ENCODE assay signal across 12 cellular contexts in genomic region chr6:125717120-125717731, GRCh38. TPM values are rescaled to one million over a fixed set of nuclear protein-coding genes. Genes with fewer than 3 reads are reported as not detected.
DNase-seq lines count a peak whose midpoint lies in the region; ATAC-seq and TF ChIP-seq lines count a peak whose summit lies in the region.
"Had no signal": no experiment of that assay in that cellular context is flagged by ENCODE, and none has a peak within 500 bp of the region (broad histone marks: within the 10 kb centered on the region; RNA-seq: fewer than 3 reads in every experiment).

No MANE protein-coding gene starts in this region.

- DNase-seq in GM10266 (ENCODE audit: extremely low spot score) (peak; percentile 41), NAMALWA (ENCODE audit: low spot score) (peak; percentile 14), HFFc6 (no peak), DMS 273 treated with DMSO at 0.1 percent for 48 hours (lab: John Stamatoyannopoulos, UW) (no peak), cortex of kidney (lab: John Stamatoyannopoulos, UW) (no peak), DMS153 (lab: John Stamatoyannopoulos, UW) (no peak)
- DNase-seq: KBM-7, NCI-H524 treated with DMSO at 0.1 percent for 48 hours, T-cell had no signal

- no peaks in the 10 kb centered on the region for H3K36me3 Mint-ChIP-seq in HFFc6 (ENCODE audit: low read depth)
- H3K36me3 Mint-ChIP-seq: T-cell had no signal

- TF ChIP-seq CTCF in GM10266 (IDR thresholded peaks at IDR 0.05; ENCODE audit: control insufficient read depth, insufficient read depth, low read depth, missing control alignments) (no peak), HFFc6 (IDR thresholded peaks at IDR 0.05) (no peak)

- H3K9me3 Mint-ChIP-seq in HFFc6: no peaks in the 10 kb centered on the region
- H3K9me3 Mint-ChIP-seq: activated T-helper 1 cell treated with anti-CD3 and anti-CD28 coated beads, Interleukin-12 subunit alpha, Interleukin-12 subunit beta, Interleukin-2, Interleukin-4 antibody, amounts not matched to agents 30 ng/mL and 10 ng/mL and 1 ng/mL, durations not matched to agents 14 hours and 24 hours and 36 hours; T-cell had no signal

- ATAC-seq in GM19452 (IDR thresholded peaks at IDR 0.05; ENCODE audit: unreplicated experiment): peak; percentile 71
- ATAC-seq in HG02943 (IDR thresholded peaks at IDR 0.05; ENCODE audit: low read depth, unreplicated experiment): peak; percentile 63
- ATAC-seq: T-cell had no signal

- H3K27ac Mint-ChIP-seq in HFFc6: no peak overlapping the region
- H3K27ac Mint-ChIP-seq: activated T-helper 1 cell treated with anti-CD3 and anti-CD28 coated beads, Interleukin-12 subunit alpha, Interleukin-12 subunit beta, Interleukin-2, Interleukin-4 antibody, amounts not matched to agents 30 ng/mL and 10 ng/mL and 1 ng/mL, durations not matched to agents 14 hours and 24 hours and 36 hours; T-cell had no signal

- H3K4me3 Mint-ChIP-seq in HFFc6: no peak overlapping the region
- H3K4me3 Mint-ChIP-seq: activated T-helper 1 cell treated with anti-CD3 and anti-CD28 coated beads, Interleukin-12 subunit alpha, Interleukin-12 subunit beta, Interleukin-2, Interleukin-4 antibody, amounts not matched to agents 30 ng/mL and 10 ng/mL and 1 ng/mL, durations not matched to agents 14 hours and 24 hours and 36 hours; T-cell had no signal

- peaks cover 3% of the 10 kb centered on the region; the same call in 1 of the 2 replicates for H3K27me3 Mint-ChIP-seq in HFFc6 (ENCODE audit: insufficient read depth)

- no peaks in the 10 kb centered on the region for H3K4me1 Mint-ChIP-seq in HFFc6 (ENCODE audit: low read depth)

RNA-seq across cellular contexts. Expression of gene HEY2, which starts 32.2 kb away (rescaled TPM):
- total RNA-seq in HFFc6 (2021; fragmentation: NEBNext Ultra II Directional; extraction: Animal tissue kit (Norgen Biotek cat#: 25700)): not detected
- total RNA-seq: activated T-helper 1 cell treated with anti-CD3 and anti-CD28 coated beads, Interleukin-12 subunit alpha, Interleukin-12 subunit beta, Interleukin-2, Interleukin-4 antibody, amounts not matched to agents 30 ng/mL and 10 ng/mL and 1 ng/mL, durations not matched to agents 14 hours and 24 hours and 36 hours had no signal

Comparison
In these comparisons a context has a peak if more than half of its experiments do, and no peak if none do; other contexts are left out.
1. DNase-seq: peak in GM10266 (single experiment) and NAMALWA (single experiment); none in HFFc6 (single experiment), DMS 273 treated with DMSO at 0.1 percent for 48 hours (single experiment), cortex of kidney (single experiment) and DMS153 (single experiment).